ENCODE assay signal across 8 cellular contexts in genomic region chr1:76867342-76868130, GRCh38. TPM values are rescaled to one million over a fixed set of nuclear protein-coding genes. Genes with fewer than 3 reads are reported as not detected.
DNase-seq lines count a peak whose midpoint lies in the region; ATAC-seq and TF ChIP-seq lines count a peak whose summit lies in the region.
"Had no signal": no experiment of that assay in that cellular context is flagged by ENCODE, and none has a peak within 500 bp of the region (broad histone marks: within the 10 kb centered on the region; RNA-seq: fewer than 3 reads in every experiment).

Gene ST6GALNAC5, plus strand, starts transcription at chr1:76867480.

- no peaks in the 10 kb centered on the region for H3K36me3 ChIP-seq in left lung
- H3K36me3 ChIP-seq in suprapubic skin: no peaks in the 10 kb centered on the region

- intact Hi-C loops in left lung (cut with DNase I): no loop called here

- peak; percentile 14 for DNase-seq in GM20000 (ENCODE audit: low spot score)
- DNase-seq in NCI-H524 (lab: John Stamatoyannopoulos, UW): peak; percentile 58 to 70
- DNase-seq in cardiac fibroblast (ENCODE audit: low read depth in 2 of 2): peak; percentile 11 to 19
- peak; percentile 33 to 66 for DNase-seq in left lung
- no peak for DNase-seq in suprapubic skin (ENCODE audit: low spot score in 2 of 2)
- no peak for DNase-seq in NK-92 (lab: John Stamatoyannopoulos, UW; ENCODE audit: unreplicated experiment)

- ATAC-seq in left lung: peak; percentile 62
- no peak for ATAC-seq in HG03432 (IDR thresholded peaks at IDR 0.05; ENCODE audit: unreplicated experiment)

- H3K4me3 ChIP-seq in cardiac fibroblast (replicated peaks in 1 of 2; ENCODE audit: low read depth in 2 of 2, low read length in 2 of 2) (peak within 1 kb of the TSS; percentile 36), left lung (peak within 1 kb of the TSS; percentile 32 to 35), suprapubic skin (peak within 1 kb of the TSS; percentile 49)

- peaks cover 25 to 75% of the 10 kb centered on the region in 2 donors for H3K27me3 ChIP-seq in left lung
- peaks cover 52% of the 10 kb centered on the region for H3K27me3 ChIP-seq in suprapubic skin

- no peak for TF ChIP-seq POLR2A in suprapubic skin (IDR thresholded peaks at IDR 0.05)

- H3K27ac ChIP-seq in left lung (peak within 1 kb of the TSS; percentile 45 to 47), suprapubic skin (no peak within 1 kb of the TSS)

- TF ChIP-seq EP300 in suprapubic skin (IDR thresholded peaks at IDR 0.05): no peak

- TF ChIP-seq CTCF in GM20000 (IDR thresholded peaks at IDR 0.05; ENCODE audit: extremely low read depth, missing control alignments) (no peak), cardiac fibroblast (IDR thresholded peaks at IDR 0.05; ENCODE audit: low read depth, low read length) (no peak), left lung (IDR thresholded peaks at IDR 0.05) (no peak), suprapubic skin (IDR thresholded peaks at IDR 0.05) (no peak)

- 1% methylated on average over 50 of the region's 50 CpGs for WGBS in suprapubic skin

- H3K9me3 ChIP-seq in left lung: no peaks in the 10 kb centered on the region
- no peaks in the 10 kb centered on the region for H3K9me3 ChIP-seq in suprapubic skin

- H3K4me1 ChIP-seq in left lung: peaks cover 2 to 20% of the 10 kb centered on the region in 2 donors
- peaks cover 21% of the 10 kb centered on the region for H3K4me1 ChIP-seq in suprapubic skin

RNA-seq across cellular contexts. Expression of gene ST6GALNAC5, which starts in this region (rescaled TPM):
- total RNA-seq in left lung (10 to 100 TPM; 10.9 to 18.9 TPM), suprapubic skin (10 to 100 TPM in 1 of 4 donors, 1 to 10 TPM in 2, under 1 TPM in 1; 0.49 to 14.1 (median 2.1) TPM)
- total RNA-seq: T-helper 1 cell treated with Interleukin-12 subunit alpha and Interleukin-12 subunit beta and Interleukin-4 antibody, amounts not matched to agents 30 ng/mL and 1 ng/mL, for 36 hours had no signal

Comparison
In these comparisons a context has a peak if more than half of its experiments do, and no peak if none do; other contexts are left out.
1. DNase-seq: peak in GM20000 (single experiment), NCI-H524 (2 of 2), cardiac fibroblast (2 of 2) and left lung (2 of 2); none in suprapubic skin (0 of 2) and NK-92 (single experiment).
2. Peak in every context shown above with its lines, with median percentiles within 50 percentile points of each other: H3K4me3 ChIP-seq.